ENCODE assay signal across 8 cellular contexts in the genomic region with DNA sequence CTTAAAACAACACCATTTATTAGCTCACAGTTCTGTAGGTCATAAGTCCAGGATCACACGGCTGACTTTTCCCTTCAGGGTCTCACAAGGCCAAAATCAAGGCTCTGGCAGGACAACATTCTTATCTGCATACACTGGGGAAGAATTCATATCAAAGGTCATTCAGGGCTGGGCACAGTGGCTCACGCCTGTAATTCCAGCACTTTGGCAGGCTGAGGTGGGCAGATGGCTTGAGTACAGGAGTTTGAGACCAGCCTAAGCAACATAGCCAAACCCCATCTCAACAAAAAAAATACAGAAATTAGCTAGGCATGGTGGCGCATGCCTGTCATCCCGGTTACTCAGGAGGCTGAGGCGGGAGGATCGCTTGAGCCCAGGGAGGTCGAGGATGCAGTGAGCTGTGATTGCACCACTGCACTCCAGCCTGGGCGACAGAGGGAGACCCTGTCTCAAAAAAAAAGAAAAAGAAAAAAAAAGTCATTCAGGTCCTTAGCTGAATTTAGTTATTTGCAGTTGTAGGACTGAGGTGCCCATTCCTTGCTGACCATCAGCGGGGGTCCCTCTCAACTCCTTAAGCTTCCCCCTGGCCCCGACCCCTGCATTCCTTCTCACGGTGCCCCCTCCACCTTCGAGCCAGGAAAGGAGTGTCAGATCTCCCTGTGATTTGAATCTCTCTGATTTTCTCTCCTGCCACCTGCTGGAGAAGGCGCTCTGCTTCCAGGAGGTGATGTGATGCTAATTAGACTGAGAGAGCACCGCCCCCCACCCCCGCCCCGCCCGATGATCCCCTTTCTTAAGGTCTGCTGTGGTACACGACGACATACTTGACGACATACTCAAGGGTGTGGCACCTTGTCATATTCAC.
DNase-seq lines count a peak whose midpoint lies in the region; ATAC-seq, FAIRE-seq and TF ChIP-seq lines count a peak whose summit lies in the region.

No MANE protein-coding gene starts in this region.

- DNase-seq in GM13977 (ENCODE audit: low spot score) = peak; percentile 31
- no peak for DNase-seq in ascending aorta (ENCODE audit: low spot score in 2 of 2)
- DNase-seq in kidney = no peak
- DNase-seq in NCI-H1092 (lab: John Stamatoyannopoulos, UW) = no peak
- no peak for DNase-seq in SW480 (ENCODE audit: low spot score)
- DNase-seq in DMS79 (lab: John Stamatoyannopoulos, UW) = no peak
- DNase-seq in activated naive CD8-positive, alpha-beta T cell treated with anti-CD3 and anti-CD28 coated beads, Interleukin-2, amount 50 U/mL, for 24 hours = no peak

- no peaks in the 10 kb centered on the region for H3K27me3 Mint-ChIP-seq in activated naive CD8-positive, alpha-beta T cell treated with anti-CD3 and anti-CD28 coated beads, Interleukin-2, amount 50 U/mL, for 24 hours

- H3K4me3 ChIP-seq in ascending aorta = no peak overlapping the region
- no peak overlapping the region for H3K4me3 ChIP-seq in kidney (ENCODE audit: low read length in 2 of 2)

- H3K9me3 ChIP-seq in ascending aorta (no peaks in the 10 kb centered on the region), kidney (ENCODE audit: control insufficient read depth in 1 of 2, low read length in 2 of 2) (no peaks in the 10 kb centered on the region)

- H3K27ac ChIP-seq in 22Rv1 (no peak overlapping the region), ascending aorta (peak overlapping the region; percentile 86 to 94), kidney (ENCODE audit: low read depth in 2 of 2, low read length in 2 of 2) (peak overlapping the region; percentile 55 to 67)

- intact Hi-C loops in ascending aorta (cut with DNase I) (no loop called here), kidney (cut with DNase I) (no loop called here)

- H3K4me1 ChIP-seq in ascending aorta = peaks cover 13 to 37% of the 10 kb centered on the region in 2 donors
- H3K4me1 ChIP-seq in kidney (ENCODE audit: control insufficient read depth in 1 of 2, insufficient read depth in 1 of 2, low read depth in 1 of 2, low read length in 2 of 2) = peaks cover 13 to 27% of the 10 kb centered on the region in 2 donors

- no peak overlapping the region for H3K4me3 Mint-ChIP-seq in activated naive CD8-positive, alpha-beta T cell treated with anti-CD3 and anti-CD28 coated beads, Interleukin-2, amount 50 U/mL, for 24 hours

- TF ChIP-seq CTCF in 22Rv1 (IDR thresholded peaks at IDR 0.05) = peak; percentile 55
- peak; percentile 43 for TF ChIP-seq CTCF in GM13977 (IDR thresholded peaks at IDR 0.05; ENCODE audit: extremely low read depth, insufficient read depth, missing control alignments)
- TF ChIP-seq CTCF in ascending aorta (IDR thresholded peaks at IDR 0.05) = peak in 2 of 3 experiments; percentile 24 to 53
- peak; percentile 60 for TF ChIP-seq CTCF in kidney (IDR thresholded peaks at IDR 0.05; ENCODE audit: borderline replicate concordance, extremely low read depth, insufficient read depth)

- H3K27me3 ChIP-seq in ascending aorta = no peaks in the 10 kb centered on the region

- ATAC-seq in activated naive CD8-positive, alpha-beta T cell treated with anti-CD3 and anti-CD28 coated beads, Interleukin-2, amount 50 U/mL, for 24 hours = no peak

- in situ Hi-C loops in GM13977 (cut with MboI; ENCODE audit: low pct_unique_long_range_greater_than_20kb, low sequenced_read_pairs, unreplicated experiment) = no loop called here

- H3K27ac Mint-ChIP-seq in activated naive CD8-positive, alpha-beta T cell treated with anti-CD3 and anti-CD28 coated beads, Interleukin-2, amount 50 U/mL, for 24 hours = no peak overlapping the region

- peak overlapping the region in 1 of 2 donors; percentile 15 for H3K9ac ChIP-seq in kidney (ENCODE audit: low read length in 2 of 2)

- H3K36me3 ChIP-seq in ascending aorta (no peaks in the 10 kb centered on the region), kidney (ENCODE audit: control insufficient read depth in 1 of 2, insufficient read depth in 2 of 2, low read length in 2 of 2) (no peaks in the 10 kb centered on the region)

- no peaks in the 10 kb centered on the region for H3K36me3 Mint-ChIP-seq in activated naive CD8-positive, alpha-beta T cell treated with anti-CD3 and anti-CD28 coated beads, Interleukin-2, amount 50 U/mL, for 24 hours (ENCODE audit: low read depth)

- H3K4me1 Mint-ChIP-seq in activated naive CD8-positive, alpha-beta T cell treated with anti-CD3 and anti-CD28 coated beads, Interleukin-2, amount 50 U/mL, for 24 hours = peaks cover 5% of the 10 kb centered on the region

- FAIRE-seq in kidney (lab: Jason Lieb, UNC) = no peak

- H3K9me3 Mint-ChIP-seq in activated naive CD8-positive, alpha-beta T cell treated with anti-CD3 and anti-CD28 coated beads, Interleukin-2, amount 50 U/mL, for 24 hours = no peaks in the 10 kb centered on the region
